In genomic region chr15:100758554-100758953, GRCh38 we compare ENCODE assay signal across 21 cellular contexts.
DNase-seq lines count a peak whose midpoint lies in the region; ATAC-seq and TF ChIP-seq lines count a peak whose summit lies in the region.
"Had no signal": no experiment of that assay in that cellular context is flagged by ENCODE, and none has a peak within 500 bp of the region (broad histone marks: within the 10 kb centered on the region; RNA-seq: fewer than 3 reads in every experiment).

No MANE protein-coding gene starts in this region.

- H3K27me3 ChIP-seq in Caco-2 (replicated peaks; ENCODE audit: control insufficient read depth, insufficient read depth, low read length) (no peaks in the 10 kb centered on the region), PC-3 (ENCODE audit: low read length) (no peaks in the 10 kb centered on the region), endodermal cell (ENCODE audit: control insufficient read depth, insufficient read depth, low read length, poor library complexity, severe bottlenecking) (no peaks in the 10 kb centered on the region)
- H3K27me3 ChIP-seq: SJCRH30 had no signal

- H3K27ac Mint-ChIP-seq in Caco-2 (ENCODE audit: unreplicated experiment) (peak overlapping the region; percentile 63), endodermal cell (peak overlapping the region; percentile 19)
- no peak overlapping the region for H3K27ac Mint-ChIP-seq in naive thymus-derived CD8-positive, alpha-beta T cell
- H3K27ac Mint-ChIP-seq: CD14-positive monocyte had no signal

- peaks cover 17% of the 10 kb centered on the region for H3K4me1 ChIP-seq in Caco-2
- H3K4me1 ChIP-seq in PC-3 (ENCODE audit: insufficient read depth, low read length) = peaks cover 22% of the 10 kb centered on the region
- peaks cover 4% of the 10 kb centered on the region for H3K4me1 ChIP-seq in endodermal cell (ENCODE audit: control insufficient read depth, insufficient read depth, low read length)

- H3K4me2 ChIP-seq in PC-3 (ENCODE audit: low read length) = 0 out of 2 replicates have a peak overlapping the region, but pooled peaks have one; percentile 69

- WGBS in endodermal cell (ENCODE audit: insufficient coverage in 1 of 2, insufficient read length in 1 of 2), 2 experiments = 80 to 94% methylated on average over 2 to 6 of the region's 6 CpGs

- no peaks in the 10 kb centered on the region for H4K20me1 ChIP-seq in PC-3 (ENCODE audit: low read length)

- H3K36me3 ChIP-seq in Caco-2 (ENCODE audit: control insufficient read depth, insufficient read depth, low read length) (no peaks in the 10 kb centered on the region), PC-3 (ENCODE audit: low read depth, low read length) (no peaks in the 10 kb centered on the region), endodermal cell (ENCODE audit: control insufficient read depth, insufficient read depth, low read length) (no peaks in the 10 kb centered on the region)
- H3K36me3 ChIP-seq: SJCRH30 had no signal

- BruUV-seq in Caco-2 (replicated peaks; lab: Mats Ljungman, UMichigan) (no TSS peak), PC-3 (replicated peaks; lab: Mats Ljungman, UMichigan) (no TSS peak)

- peak overlapping the region; percentile 70 for H3K27ac ChIP-seq in PC-3 (ENCODE audit: low read length)
- H3K27ac ChIP-seq in endodermal cell (ENCODE audit: low read depth, low read length) = no peak overlapping the region
- H3K27ac ChIP-seq: RWPE1, SJCRH30 had no signal

- CTCF ChIA-PET in Caco-2 (lab: Charles Lee) (no interaction called here), PC-3 (lab: Charles Lee) (no interaction called here)

- H3K4me3 ChIP-seq in Caco-2 (ENCODE audit: low read depth, low read length) = no peak overlapping the region
- no peak overlapping the region for H3K4me3 ChIP-seq in PC-3 (ENCODE audit: low read length)
- no peak overlapping the region for H3K4me3 ChIP-seq in endodermal cell (ENCODE audit: low read length)

- intact Hi-C loops in Caco-2 (cut with micrococcal nuclease; ENCODE audit: unreplicated experiment) (no loop called here), PC-3 (cut with micrococcal nuclease) (loop anchor here (5.0 kb wide), 1 partner anchor 36 kb away; no protein-coding TSS in a partner anchor), posterior vena cava (cut with DNase I) (loop anchor here in 1 of 2 donors (1.0 kb wide), 1 partner anchor 58 kb away; no protein-coding TSS in a partner anchor)

- POLR2A ChIA-PET in Caco-2 (lab: Charles Lee) (no interaction called here), PC-3 (lab: Charles Lee; ENCODE audit: unreplicated experiment) (interaction anchor here (0.6 kb wide), 1 partner anchor 40 kb away, joined by 4 read pairs; no protein-coding TSS in a partner anchor)
- POLR2A ChIA-PET in naive thymus-derived CD8-positive, alpha-beta T cell (lab: Charles Lee) = no interaction called here

- H2AFZ ChIP-seq in PC-3 (ENCODE audit: low read length) = 0 out of 2 replicates have a peak overlapping the region, but pooled peaks have one; percentile 39

- TF ChIP-seq CTCF in Caco-2 (IDR thresholded peaks at IDR 0.05; ENCODE audit: insufficient read depth in 1 of 2, low read depth in 1 of 2, low read length in 1 of 2, severe bottlenecking in 1 of 2, unreplicated experiment in 1 of 2) (no peak), PC-3 (conservative IDR thresholded peaks at IDR 0.05; ENCODE audit: low read depth, low read length) (no peak), endodermal cell (conservative IDR thresholded peaks at IDR 0.05) (no peak), omental fat pad (IDR thresholded peaks at IDR 0.05) (no peak)

- H3K9me3 ChIP-seq in Caco-2 (no peaks in the 10 kb centered on the region), PC-3 (ENCODE audit: low read length) (no peaks in the 10 kb centered on the region), endodermal cell (ENCODE audit: control insufficient read depth, low read length) (peaks cover 11% of the 10 kb centered on the region)
- H3K9me3 ChIP-seq: SJCRH30 had no signal

- no peaks in the 10 kb centered on the region for H3K9me2 ChIP-seq in PC-3 (replicated peaks; ENCODE audit: low read length)

- H3K79me2 ChIP-seq in PC-3 (ENCODE audit: low read length) = no peaks in the 10 kb centered on the region

- no peak for DNase-seq in Caco-2
- no peak for DNase-seq in PC-3
- no peak for DNase-seq in endodermal cell
- DNase-seq in posterior vena cava (ENCODE audit: low spot score) = peak; percentile 65
- DNase-seq in naive thymus-derived CD8-positive, alpha-beta T cell = no peak
- DNase-seq in omental fat pad (ENCODE audit: low spot score) = no peak
- DNase-seq: AML-193, DMS 273 treated with DMSO at 0.1 percent for 48 hours, DND-41, GOT3, KG1, MV-4-11, NCI-H1694 treated with DMSO at 0.1 percent for 48 hours, NCI-H524, OCI-M1, SW 1271 had no signal

- H3K36me3 Mint-ChIP-seq in Caco-2 (ENCODE audit: insufficient read depth, unreplicated experiment) (no peaks in the 10 kb centered on the region), endodermal cell (ENCODE audit: low read depth) (no peaks in the 10 kb centered on the region)
- no peaks in the 10 kb centered on the region for H3K36me3 Mint-ChIP-seq in naive thymus-derived CD8-positive, alpha-beta T cell
- H3K36me3 Mint-ChIP-seq: CD14-positive monocyte had no signal

- H3K4me1 Mint-ChIP-seq in Caco-2 (ENCODE audit: low read depth, unreplicated experiment) (peaks cover 23% of the 10 kb centered on the region), endodermal cell (peaks cover 31% of the 10 kb centered on the region)
- peaks cover 0 to 5% (median under 1%) of the 10 kb centered on the region in 4 donors for H3K4me1 Mint-ChIP-seq in naive thymus-derived CD8-positive, alpha-beta T cell
- H3K4me1 Mint-ChIP-seq: CD14-positive monocyte had no signal

- H3K27me3 Mint-ChIP-seq in Caco-2 (ENCODE audit: insufficient read depth, unreplicated experiment) (no peaks in the 10 kb centered on the region), endodermal cell (ENCODE audit: insufficient read depth) (peaks cover 8% of the 10 kb centered on the region)
- peaks cover 20 to 69% (median 39%) of the 10 kb centered on the region in 5 donors for H3K27me3 Mint-ChIP-seq in naive thymus-derived CD8-positive, alpha-beta T cell

- H3K9ac ChIP-seq in PC-3 (ENCODE audit: low read length) = peak overlapping the region; percentile 39
- H3K9ac ChIP-seq in endodermal cell (ENCODE audit: extremely low read depth, low read length, poor library complexity, severe bottlenecking) = no peak overlapping the region

- H3K9me3 Mint-ChIP-seq in Caco-2 (ENCODE audit: unreplicated experiment) (no peaks in the 10 kb centered on the region), endodermal cell (no peaks in the 10 kb centered on the region)
- H3K9me3 Mint-ChIP-seq in naive thymus-derived CD8-positive, alpha-beta T cell = no peaks in the 10 kb centered on the region

- H3F3A ChIP-seq in PC-3 (ENCODE audit: low read length, unreplicated experiment) = peaks cover 4% of the 10 kb centered on the region

- ATAC-seq in PC-3 (no peak), GM19463 (IDR thresholded peaks at IDR 0.05; ENCODE audit: unreplicated experiment) (no peak), omental fat pad (ENCODE audit: low FRiP score) (no peak)
- ATAC-seq in naive thymus-derived CD8-positive, alpha-beta T cell = no peak
- ATAC-seq: HepG2 had no signal

- H3K4me3 Mint-ChIP-seq in Caco-2 (ENCODE audit: unreplicated experiment) = no peak overlapping the region
- no peak overlapping the region for H3K4me3 Mint-ChIP-seq in endodermal cell
- no peak overlapping the region for H3K4me3 Mint-ChIP-seq in naive thymus-derived CD8-positive, alpha-beta T cell

Comparison
In these comparisons a context has a peak if more than half of its experiments do, and no peak if none do; other contexts are left out.
1. H3K27ac Mint-ChIP-seq: peak in Caco-2 (single experiment) and endodermal cell (single experiment); none in naive thymus-derived CD8-positive, alpha-beta T cell (0 of 10).